ENCODE assay signal across 8 cellular contexts in the genomic region with DNA sequence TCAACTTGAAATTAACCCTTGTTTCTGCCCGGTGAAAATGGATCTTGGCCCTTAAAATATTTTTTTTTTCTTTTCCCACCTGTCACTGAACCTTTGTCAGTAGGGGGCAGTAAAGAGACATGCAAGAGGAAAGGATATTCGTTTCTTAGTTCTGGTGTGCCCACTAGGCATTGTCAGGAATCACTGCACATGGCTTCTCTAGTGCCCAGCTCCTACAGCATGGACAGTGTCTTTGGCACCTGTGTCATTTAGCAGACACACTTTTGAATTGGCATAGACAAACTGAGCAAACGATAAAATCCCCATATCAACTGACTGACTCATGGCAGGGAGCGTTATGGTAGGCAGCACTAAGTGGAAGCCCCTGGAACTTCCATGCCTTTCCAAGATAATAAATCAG.
DNase-seq lines count a peak whose midpoint lies in the region; ATAC-seq and TF ChIP-seq lines count a peak whose summit lies in the region.

No MANE protein-coding gene starts in this region.

- peak in 3 of 4 donors; percentile 19 to 48 (median 40) for TF ChIP-seq CTCF in right lobe of liver (IDR thresholded peaks at IDR 0.05)

- intact Hi-C loops in right lobe of liver (cut with DNase I): no loop called here

- H3K9ac ChIP-seq in Karpas-422 (ENCODE audit: low read length): no peak overlapping the region

- H3K4me1 ChIP-seq in Karpas-422 (ENCODE audit: low read length) (no peaks in the 10 kb centered on the region), right lobe of liver (no peaks in the 10 kb centered on the region)

- no peaks in the 10 kb centered on the region for H3K27me3 ChIP-seq in Karpas-422 (ENCODE audit: low read length)
- no peaks in the 10 kb centered on the region for H3K27me3 ChIP-seq in right lobe of liver

- no peak overlapping the region for H3K4me2 ChIP-seq in Karpas-422 (ENCODE audit: low read depth, low read length, poor library complexity, severe bottlenecking)

- ATAC-seq in right lobe of liver (no peak), HG02678 (IDR thresholded peaks at IDR 0.05; ENCODE audit: unreplicated experiment) (no peak), GM21360 (IDR thresholded peaks at IDR 0.05; ENCODE audit: unreplicated experiment) (no peak), GM21529 (IDR thresholded peaks at IDR 0.05; ENCODE audit: unreplicated experiment) (no peak)

- DNase-seq in G401 (ENCODE audit: low spot score) (peak; percentile 14), Karpas-422 (peak; percentile 72), UCSD-AML1 (lab: John Stamatoyannopoulos, UW; ENCODE audit: unreplicated experiment) (peak; percentile 8), right lobe of liver (no peak), amygdala (lab: John Stamatoyannopoulos, UW) (no peak)

- no peaks in the 10 kb centered on the region for H3K9me2 ChIP-seq in Karpas-422 (replicated peaks; ENCODE audit: insufficient read depth, low read length)

- H3K79me2 ChIP-seq in Karpas-422 (ENCODE audit: low read length): no peaks in the 10 kb centered on the region

- in situ Hi-C loops in G401 (cut with HindIII; ENCODE audit: low sequenced_read_pairs): no loop called here

- no peak overlapping the region for H3K4me3 ChIP-seq in Karpas-422 (ENCODE audit: low read length)
- no peak overlapping the region for H3K4me3 ChIP-seq in right lobe of liver

- WGBS in right lobe of liver (ENCODE audit: insufficient coverage, low coverage, low lambda C conversion rate, missing lambda C conversion rate): 51% methylated on average over 4 of the region's 4 CpGs

- H3K9me3 ChIP-seq in Karpas-422 (ENCODE audit: low read length) (peaks cover 22% of the 10 kb centered on the region), right lobe of liver (no peaks in the 10 kb centered on the region)

- no peak overlapping the region for H2AFZ ChIP-seq in Karpas-422 (ENCODE audit: low read length)

- no peaks in the 10 kb centered on the region for H3K36me3 ChIP-seq in Karpas-422 (ENCODE audit: insufficient read depth, low read length)
- H3K36me3 ChIP-seq in right lobe of liver: no peaks in the 10 kb centered on the region

- no peaks in the 10 kb centered on the region for H4K20me1 ChIP-seq in Karpas-422 (ENCODE audit: insufficient read depth, low read depth, low read length)

- TF ChIP-seq POLR2A in right lobe of liver (IDR thresholded peaks at IDR 0.05): no peak

- H3K27ac ChIP-seq in Karpas-422 (ENCODE audit: low read length): no peak overlapping the region
- no peak overlapping the region for H3K27ac ChIP-seq in right lobe of liver

Comparison
In these comparisons a context has a peak if more than half of its experiments do, and no peak if none do; other contexts are left out.
1. DNase-seq: peak in G401 (single experiment), Karpas-422 (single experiment) and UCSD-AML1 (single experiment); none in right lobe of liver (0 of 3) and amygdala (0 of 56).